ENCODE assay signal across 8 cellular contexts in genomic region chr16:3878610-3879009, GRCh38. TPM values are rescaled to one million over a fixed set of nuclear protein-coding genes. Genes with fewer than 3 reads are reported as not detected.
DNase-seq lines count a peak whose midpoint lies in the region; ATAC-seq and TF ChIP-seq lines count a peak whose summit lies in the region.

No MANE protein-coding gene starts in this region.

- ATAC-seq in naive thymus-derived CD8-positive, alpha-beta T cell = no peak
- ATAC-seq in GM19455 (IDR thresholded peaks at IDR 0.05; ENCODE audit: unreplicated experiment) = no peak

- POLR2A ChIA-PET in naive thymus-derived CD8-positive, alpha-beta T cell (lab: Charles Lee) = interaction anchor here (1.0 to 1.2 kb wide), 2 partner anchors 161 to 375 kb away, joined by 3 read pairs; partner anchors contain the start of gene TRAP1

- no peak for TF ChIP-seq CTCF in cardiac fibroblast (IDR thresholded peaks at IDR 0.05; ENCODE audit: low read depth, low read length)

- H3K27ac Mint-ChIP-seq in naive thymus-derived CD8-positive, alpha-beta T cell = peak overlapping the region; percentile 69 to 95 (median 92)

- H3K36me3 Mint-ChIP-seq in naive thymus-derived CD8-positive, alpha-beta T cell = peaks cover 0 to 17% (median 5%) of the 10 kb centered on the region in 3 donors

- peaks cover 44 to 67% (median 60%) of the 10 kb centered on the region in 4 donors for H3K4me1 Mint-ChIP-seq in naive thymus-derived CD8-positive, alpha-beta T cell

- H3K4me3 ChIP-seq in MG63 (peak overlapping the region; percentile 62), cardiac fibroblast (replicated peaks in 1 of 2; ENCODE audit: low read depth in 2 of 2, low read length in 2 of 2) (peak overlapping the region; percentile 81 to 87)

- peaks cover 18% of the 10 kb centered on the region for H3K36me3 ChIP-seq in MG63

- no peaks in the 10 kb centered on the region for H3K27me3 ChIP-seq in MG63

- H3K27me3 Mint-ChIP-seq in naive thymus-derived CD8-positive, alpha-beta T cell = peaks cover 0 to 7% (median 0%) of the 10 kb centered on the region in 5 donors

- DNase-seq in CD1c-positive myeloid dendritic cell (ENCODE audit: extremely low spot score) (peak; percentile 47), MG63 (no peak), cardiac fibroblast (ENCODE audit: low read depth in 2 of 2) (peak; percentile 29 to 47), NCI-H1417 (lab: John Stamatoyannopoulos, UW) (no peak), retina (no peak), NCI-H2171 (lab: John Stamatoyannopoulos, UW) (no peak)
- DNase-seq in naive thymus-derived CD8-positive, alpha-beta T cell = no peak

- H3K4me3 Mint-ChIP-seq in naive thymus-derived CD8-positive, alpha-beta T cell = peak overlapping the region; percentile 80 to 96 (median 92)

- H3K9me3 Mint-ChIP-seq in naive thymus-derived CD8-positive, alpha-beta T cell = no peaks in the 10 kb centered on the region

- H3K9me3 ChIP-seq in MG63 = no peaks in the 10 kb centered on the region

RNA-seq across cellular contexts. Expression of gene CREBBP, which starts 1.9 kb away (rescaled TPM):
- total RNA-seq in MG63 (2014; rRNA removed; shearing (Covaris generic); ENCODE audit: low replicate concordance) = 3.7 and 7.0 TPM in 2 replicates
- 100 to 1,000 TPM; 153 to 167 TPM for total RNA-seq in naive thymus-derived CD8-positive, alpha-beta T cell
- 10 to 100 TPM in 1 of 3 donors, 1 to 10 TPM in 2; 2.9 to 12.0 (median 6.4) TPM for polyA plus RNA-seq in naive thymus-derived CD8-positive, alpha-beta T cell

Comparison
In these comparisons a context has a peak if more than half of its experiments do, and no peak if none do; other contexts are left out.
1. DNase-seq: peak in CD1c-positive myeloid dendritic cell (single experiment) and cardiac fibroblast (2 of 2); none in MG63 (single experiment), naive thymus-derived CD8-positive, alpha-beta T cell (0 of 10), NCI-H1417 (0 of 3), retina (single experiment) and NCI-H2171 (single experiment).
2. RNA of gene CREBBP, which starts 1.9 kb away (total RNA-seq): 153 to 167 TPM in naive thymus-derived CD8-positive, alpha-beta T cell; 3.7 to 7.0 TPM in MG63; every median in the first group is over 10 times any median in the second.